Comparison of ENCODE assay signal across 8 cellular contexts in the genomic region with DNA sequence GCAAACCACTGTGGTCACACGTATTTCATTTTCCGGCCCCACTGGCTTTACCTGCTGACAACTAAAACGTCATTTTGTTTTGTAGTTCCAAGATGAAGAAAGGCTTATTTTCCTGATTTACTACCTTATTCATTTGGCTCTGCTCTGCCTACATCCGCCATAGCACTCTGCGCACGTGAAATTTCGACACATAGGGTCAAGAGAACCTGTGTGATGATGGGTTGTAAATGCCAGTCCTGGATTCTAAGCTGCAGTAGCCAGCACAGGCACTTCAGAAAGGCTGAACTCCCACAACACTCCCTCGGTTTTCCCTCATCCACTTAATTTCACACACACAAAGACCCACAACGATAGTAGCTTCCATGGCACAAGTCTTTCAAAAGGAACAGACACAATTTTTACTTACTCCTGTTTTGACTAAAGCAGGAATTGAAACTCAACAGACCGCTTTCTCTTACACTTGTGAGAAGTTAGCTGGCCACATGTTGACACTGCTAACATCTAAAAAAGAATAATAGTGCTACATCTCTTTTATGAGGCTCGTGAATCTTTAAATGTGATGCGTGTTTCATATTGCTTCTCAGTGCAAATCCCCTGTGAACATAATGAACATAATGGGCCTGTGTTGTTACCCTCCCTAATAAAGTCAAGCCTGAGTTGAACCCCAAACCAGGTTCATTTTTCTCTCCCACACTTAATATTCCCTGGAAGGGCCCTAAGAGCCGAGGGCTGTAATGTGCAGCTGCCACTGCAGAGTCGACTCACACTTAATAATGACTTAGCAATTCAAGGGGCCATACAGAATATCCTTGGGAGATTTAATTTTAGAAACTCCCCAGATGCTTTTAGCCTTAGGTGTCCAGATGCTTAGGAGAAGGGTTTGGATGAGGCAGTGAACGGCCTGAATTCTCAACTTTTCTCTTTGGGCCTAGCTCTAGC. TPM values are rescaled to one million over a fixed set of nuclear protein-coding genes. Genes with fewer than 3 reads are reported as not detected.
A peak's percentile ranks its signal among the peaks of the same experiment; 100 is the strongest.
DNase-seq lines count a peak whose midpoint lies in the region; ATAC-seq and TF ChIP-seq lines count a peak whose summit lies in the region.

No MANE protein-coding gene starts in this region.

- no peaks in the 10 kb centered on the region for H3K9me3 Mint-ChIP-seq in activated T-helper 2 cell treated with anti-CD3 and anti-CD28 coated beads, Interferon-gamma antibody, Interleukin-2, Interleukin-4, amounts not matched to agents 10 μg/mL and 5 μg/mL and 100 μg/mL, durations not matched to agents 14 hours and 24 hours and 36 hours
- H3K9me3 Mint-ChIP-seq in naive thymus-derived CD8-positive, alpha-beta T cell, result no peaks in the 10 kb centered on the region

- POLR2A ChIA-PET in naive thymus-derived CD8-positive, alpha-beta T cell (lab: Charles Lee), result interaction anchor here (0.6 to 6.5 kb wide), 7 partner anchors 10 to 162 kb away, joined by 3 to 72 read pairs (median 4); no protein-coding TSS in a partner anchor

- H3K36me3 ChIP-seq in DND-41 (ENCODE audit: insufficient read depth, low read length), result peaks cover 19% of the 10 kb centered on the region

- H3K9ac ChIP-seq in DND-41 (ENCODE audit: low read depth, low read length), result peak overlapping the region; percentile 78

- H3K79me2 ChIP-seq in DND-41 (ENCODE audit: insufficient read depth, low read length), result peaks cover 54% of the 10 kb centered on the region

- no peaks in the 10 kb centered on the region for H3K27me3 ChIP-seq in DND-41 (ENCODE audit: insufficient read depth, low read length, poor library complexity)

- peaks cover 27% of the 10 kb centered on the region for H3K36me3 Mint-ChIP-seq in activated T-helper 2 cell treated with anti-CD3 and anti-CD28 coated beads, Interferon-gamma antibody, Interleukin-2, Interleukin-4, amounts not matched to agents 10 μg/mL and 5 μg/mL and 100 μg/mL, durations not matched to agents 14 hours and 24 hours and 36 hours (ENCODE audit: low read depth)
- H3K36me3 Mint-ChIP-seq in naive thymus-derived CD8-positive, alpha-beta T cell, result no peaks in the 10 kb centered on the region

- H4K20me1 ChIP-seq in DND-41 (ENCODE audit: insufficient read depth, low read length), result peaks cover 10% of the 10 kb centered on the region; the same call in 1 of the 2 replicates

- peaks cover 53% of the 10 kb centered on the region for H3K4me1 Mint-ChIP-seq in activated T-helper 2 cell treated with anti-CD3 and anti-CD28 coated beads, Interferon-gamma antibody, Interleukin-2, Interleukin-4, amounts not matched to agents 10 μg/mL and 5 μg/mL and 100 μg/mL, durations not matched to agents 14 hours and 24 hours and 36 hours (ENCODE audit: low read depth)
- H3K4me1 Mint-ChIP-seq in naive thymus-derived CD8-positive, alpha-beta T cell, result peaks cover 27 to 73% (median 51%) of the 10 kb centered on the region in 4 donors

- H3K4me3 ChIP-seq in DND-41 (ENCODE audit: low read depth in 1 of 2, low read length in 2 of 2), result peak overlapping the region in 1 of 2 experiments; percentile 79; a peak in 2 of 4 replicates

- H3K4me2 ChIP-seq in DND-41 (ENCODE audit: insufficient read depth, low read length), result peak overlapping the region; percentile 89

- H3K4me1 ChIP-seq in DND-41 (ENCODE audit: insufficient read depth, low read length), result peaks cover 55% of the 10 kb centered on the region

- no peak for ATAC-seq in DND-41 (ENCODE audit: insufficient read depth, low read depth)
- peak; percentile 29 for ATAC-seq in HG02885 (IDR thresholded peaks at IDR 0.05; ENCODE audit: poor library complexity, unreplicated experiment)
- no peak for ATAC-seq in naive thymus-derived CD8-positive, alpha-beta T cell
- no peak for ATAC-seq in GM21367 (IDR thresholded peaks at IDR 0.05; ENCODE audit: unreplicated experiment)

- intact Hi-C loops in activated T-helper 2 cell treated with anti-CD3 and anti-CD28 coated beads, Interferon-gamma antibody, Interleukin-2, Interleukin-4, amounts not matched to agents 10 μg/mL and 5 μg/mL and 100 μg/mL, durations not matched to agents 14 hours and 24 hours and 36 hours (cut with micrococcal nuclease), result loop anchor here (1.0 to 5.0 kb wide), 8 partner anchors 9 to 528 kb away; no protein-coding TSS in a partner anchor

- no peak for DNase-seq in DND-41
- no peak for DNase-seq in activated T-helper 2 cell treated with anti-CD3 and anti-CD28 coated beads, Interferon-gamma antibody, Interleukin-2, Interleukin-4, amounts not matched to agents 10 μg/mL and 5 μg/mL and 100 μg/mL, durations not matched to agents 14 hours and 24 hours and 36 hours (ENCODE audit: low spot score)
- no peak for DNase-seq in naive thymus-derived CD8-positive, alpha-beta T cell
- DNase-seq in GF-D8 (lab: John Stamatoyannopoulos, UW), result no peak
- DNase-seq in mucosa of gallbladder (ENCODE audit: low spot score), result no peak
- DNase-seq in NCI-H1930 (lab: John Stamatoyannopoulos, UW), result no peak

- no peak for TF ChIP-seq CTCF in DND-41 (IDR thresholded peaks at IDR 0.05; ENCODE audit: borderline replicate concordance, extremely low read depth, low read length, poor library complexity, severe bottlenecking)

- H3K27ac Mint-ChIP-seq in activated T-helper 2 cell treated with anti-CD3 and anti-CD28 coated beads, Interferon-gamma antibody, Interleukin-2, Interleukin-4, amounts not matched to agents 10 μg/mL and 5 μg/mL and 100 μg/mL, durations not matched to agents 14 hours and 24 hours and 36 hours, result peak overlapping the region; percentile 96
- peak overlapping the region; percentile 21 to 98 (median 91) for H3K27ac Mint-ChIP-seq in naive thymus-derived CD8-positive, alpha-beta T cell

- H3K27ac ChIP-seq in DND-41 (ENCODE audit: low read length), result peak overlapping the region; percentile 95

- H3K9me3 ChIP-seq in DND-41 (ENCODE audit: insufficient read depth, low read length, severe bottlenecking), result no peaks in the 10 kb centered on the region

- peak overlapping the region; percentile 46; the same call in 1 of the 2 replicates for H2AFZ ChIP-seq in DND-41 (ENCODE audit: low read depth, low read length)

- no peaks in the 10 kb centered on the region for H3K27me3 Mint-ChIP-seq in activated T-helper 2 cell treated with anti-CD3 and anti-CD28 coated beads, Interferon-gamma antibody, Interleukin-2, Interleukin-4, amounts not matched to agents 10 μg/mL and 5 μg/mL and 100 μg/mL, durations not matched to agents 14 hours and 24 hours and 36 hours (ENCODE audit: low read depth)
- peaks cover 0 to 4% (median 0%) of the 10 kb centered on the region in 5 donors for H3K27me3 Mint-ChIP-seq in naive thymus-derived CD8-positive, alpha-beta T cell

- peak overlapping the region; percentile 49 for H3K4me3 Mint-ChIP-seq in activated T-helper 2 cell treated with anti-CD3 and anti-CD28 coated beads, Interferon-gamma antibody, Interleukin-2, Interleukin-4, amounts not matched to agents 10 μg/mL and 5 μg/mL and 100 μg/mL, durations not matched to agents 14 hours and 24 hours and 36 hours (ENCODE audit: low read depth)
- peak overlapping the region in 9 of 10 donors; percentile 25 to 99 (median 75) for H3K4me3 Mint-ChIP-seq in naive thymus-derived CD8-positive, alpha-beta T cell

RNA-seq across cellular contexts. Expression of a gene that starts 1.5 kb away (rescaled TPM):
- total RNA-seq in activated T-helper 2 cell treated with anti-CD3 and anti-CD28 coated beads, Interferon-gamma antibody, Interleukin-2, Interleukin-4, amounts not matched to agents 10 μg/mL and 5 μg/mL and 100 μg/mL, durations not matched to agents 14 hours and 24 hours and 36 hours, result 120 and 121 TPM in 2 replicates
- 10 to 100 TPM; 67.1 to 69.0 TPM for total RNA-seq in naive thymus-derived CD8-positive, alpha-beta T cell
- 10 to 100 TPM; 13.1 to 22.6 (median 15.1) TPM for polyA plus RNA-seq in naive thymus-derived CD8-positive, alpha-beta T cell
- 35.1 TPM for total RNA-seq in mucosa of gallbladder
